In genomic region chr3:78726545-78726944, GRCh38 we compare ENCODE assay signal across 29 cellular contexts.
DNase-seq lines count a peak whose midpoint lies in the region; ATAC-seq, FAIRE-seq and TF ChIP-seq lines count a peak whose summit lies in the region.
"Had no signal": no experiment of that assay in that cellular context is flagged by ENCODE, and none has a peak within 500 bp of the region (broad histone marks: within the 10 kb centered on the region; RNA-seq: fewer than 3 reads in every experiment).

No MANE protein-coding gene starts in this region.

- H3K79me1 ChIP-seq in mesendoderm (ENCODE audit: low read length) = no peaks in the 10 kb centered on the region

- no peak overlapping the region for H4K5ac ChIP-seq in mesendoderm (ENCODE audit: low read length)

- H3K4me2 ChIP-seq in mesendoderm (ENCODE audit: low read length) = no peak overlapping the region
- H3K4me2 ChIP-seq: hepatocyte had no signal

- no peaks in the 10 kb centered on the region for H3K36me3 ChIP-seq in mesendoderm (ENCODE audit: control insufficient read depth, insufficient read depth, low read length)
- H3K36me3 ChIP-seq: esophagus squamous epithelium, transverse colon had no signal

- WGBS in mesendoderm (ENCODE audit: extremely low coverage, insufficient coverage, low lambda C conversion rate) = no CpG with 5 or more reads among the region's 3 CpGs

- intact Hi-C loops in left ventricle myocardium superior (cut with micrococcal nuclease) = no loop called here

- no peak for TF ChIP-seq CTCF in D721Med (IDR thresholded peaks at IDR 0.05; ENCODE audit: insufficient read depth, missing control alignments)

- no peak overlapping the region for H3K9ac ChIP-seq in mesendoderm (ENCODE audit: low read length)
- H3K9ac ChIP-seq: parathyroid adenoma had no signal

- peaks cover 4% of the 10 kb centered on the region for H3K4me1 ChIP-seq in mesendoderm (ENCODE audit: control insufficient read depth, low read depth, low read length)
- H3K4me1 ChIP-seq: parathyroid adenoma had no signal

- H2BK120ac ChIP-seq in mesendoderm (ENCODE audit: low read depth, low read length) = no peak overlapping the region

- H4K8ac ChIP-seq in mesendoderm (ENCODE audit: low read depth, low read length) = no peak overlapping the region

- DNase-seq in D721Med (ENCODE audit: insufficient read length, low spot score) (no peak), NCI-H146 treated with DMSO at 0.1 percent for 48 hours (lab: John Stamatoyannopoulos, UW; ENCODE audit: unreplicated experiment) (peak; percentile 13), NCI-H82 treated with DMSO at 0.1 percent for 48 hours (lab: John Stamatoyannopoulos, UW; ENCODE audit: unreplicated experiment) (peak; percentile 85), mesendoderm (peak; percentile 55), substantia nigra (lab: John Stamatoyannopoulos, UW) (no peak), germinal center (ENCODE audit: low spot score) (no peak), NCI-H2029 (lab: John Stamatoyannopoulos, UW) (no peak), left ventricle myocardium superior (no peak)
- DNase-seq: activated CD4-positive, alpha-beta T cell treated with anti-CD3 and anti-CD28 coated beads for 4 hours; activated effector memory CD4-positive, alpha-beta T cell treated with anti-CD3 and anti-CD28 coated beads, Interleukin-2, amount 50 U/mL, for 16 hours; activated naive CD8-positive, alpha-beta T cell treated with anti-CD3 and anti-CD28 coated beads, Interleukin-2, amount 10 ng/mL, durations not matched to agents 7 days and 5 days; activated T-cell treated with anti-CD3 and anti-CD28 coated beads for 4 hours; central memory CD4-positive, alpha-beta T cell; DMS79; esophagus squamous epithelium; GF-D8; Kasumi-1; MV-4-11; natural killer cell; NCI-H1694 treated with DMSO at 0.1 percent for 48 hours; NCI-H446 treated with DMSO at 0.1 percent for 48 hours; right cardiac atrium; SHP77 treated with DMSO at 0.1 percent for 48 hours; transverse colon had no signal

- H3K27me3 ChIP-seq in mesendoderm (ENCODE audit: insufficient read depth, low read length, poor library complexity) = no peaks in the 10 kb centered on the region
- H3K27me3 ChIP-seq: esophagus squamous epithelium, hepatocyte, transverse colon had no signal

- no peak overlapping the region for H3K4ac ChIP-seq in mesendoderm (ENCODE audit: low read depth, low read length)

- H3K79me2 ChIP-seq in mesendoderm (ENCODE audit: control insufficient read depth, insufficient read depth, low read length) = no peaks in the 10 kb centered on the region
- H3K79me2 ChIP-seq: parathyroid adenoma had no signal

- H2BK5ac ChIP-seq in mesendoderm (ENCODE audit: low read length) = no peak overlapping the region

- H3K27ac ChIP-seq in mesendoderm (ENCODE audit: low read depth, low read length) (no peak overlapping the region), substantia nigra (ENCODE audit: low read depth, low read length, poor library complexity, severe bottlenecking) (no peak overlapping the region)
- H3K27ac ChIP-seq: esophagus squamous epithelium, hepatocyte, parathyroid adenoma, transverse colon had no signal

- peak; percentile 73 for FAIRE-seq in D721Med (lab: Jason Lieb, UNC)
- FAIRE-seq: astrocyte, GM19239 had no signal

- no peak overlapping the region for H2AK5ac ChIP-seq in mesendoderm (ENCODE audit: low read length)

- no peak for ATAC-seq in left ventricle myocardium superior
- ATAC-seq: natural killer cell, Panc1, right cardiac atrium had no signal

- no peak overlapping the region for H3K4me3 ChIP-seq in mesendoderm (ENCODE audit: low read length)
- H3K4me3 ChIP-seq: esophagus squamous epithelium, hepatocyte, transverse colon had no signal

- H3K56ac ChIP-seq in mesendoderm (ENCODE audit: low read length) = no peak overlapping the region

- H3K18ac ChIP-seq in mesendoderm (ENCODE audit: low read length) = peak overlapping the region; percentile 51

- H3K23ac ChIP-seq in mesendoderm (ENCODE audit: low read length) = no peak overlapping the region

- no peak overlapping the region for H2BK15ac ChIP-seq in mesendoderm (replicated peaks; ENCODE audit: low read depth)

Comparison
In these comparisons a context has a peak if more than half of its experiments do, and no peak if none do; other contexts are left out.
1. DNase-seq: peak in NCI-H146 treated with DMSO at 0.1 percent for 48 hours (single experiment), NCI-H82 treated with DMSO at 0.1 percent for 48 hours (single experiment) and mesendoderm (single experiment); none in D721Med (single experiment), substantia nigra (0 of 49), germinal center (single experiment), NCI-H2029 (single experiment) and left ventricle myocardium superior (single experiment).